ENCODE assay signal across 1 cellular context in genomic region chr11:68678031-68678441, GRCh38.
TF ChIP-seq lines count a peak whose summit lies in the region.

No MANE protein-coding gene starts in this region.

TF ChIP-seq in H1, 55 proteins besides CTCF, POLR2A, EP300 and RAD21:
- TF ChIP-seq SP4 (IDR thresholded peaks at IDR 0.05; ENCODE audit: low read length) (no peak), KDM1A (IDR thresholded peaks at IDR 0.05; ENCODE audit: borderline replicate concordance, low read length) (no peak), MAFK (IDR thresholded peaks at IDR 0.05; ENCODE audit: low read depth, low read length) (peak; percentile 50), CHD2 (IDR thresholded peaks at IDR 0.05; ENCODE audit: low read length) (no peak)
